21 cellular contexts compared by ENCODE assay signal in the genomic region with DNA sequence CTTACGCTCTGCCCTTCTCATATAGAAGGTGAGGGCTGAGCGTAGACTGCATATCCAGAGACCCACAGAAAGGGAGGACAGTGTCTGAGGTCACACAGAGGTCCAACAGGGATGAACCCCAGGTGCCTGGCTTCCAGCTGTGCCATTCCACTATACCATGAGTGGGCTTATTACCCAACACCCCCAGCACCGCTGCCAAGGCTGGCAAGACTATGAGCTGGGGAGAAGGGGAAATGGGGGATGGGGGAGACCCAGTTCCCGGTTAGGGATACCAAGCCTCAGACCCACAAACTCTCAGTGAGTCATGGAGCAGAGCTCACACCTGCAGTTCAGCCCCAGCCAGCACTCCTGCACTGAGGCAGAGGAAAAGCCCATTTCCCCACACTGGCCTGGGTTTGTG.
"Had no signal": no experiment of that assay in that cellular context is flagged by ENCODE, and none has a peak within 500 bp of the region (broad histone marks: within the 10 kb centered on the region; RNA-seq: fewer than 3 reads in every experiment).

No MANE protein-coding gene starts in this region.

- H3K36me3 ChIP-seq: brain microvascular endothelial cell had no signal

- DNase-seq: activated CD4-positive, alpha-beta memory T cell treated with anti-CD3 and anti-CD28 coated beads for 36 hours; activated CD4-positive, alpha-beta T cell treated with anti-CD3 and anti-CD28 coated beads, Interleukin-2, amount 10 ng/mL, durations not matched to agents 7 days and 5 days; activated CD4-positive, CD25-positive, alpha-beta regulatory T cell; activated CD8-positive, alpha-beta memory T cell treated with anti-CD3 and anti-CD28 coated beads for 24 hours; activated naive CD4-positive, alpha-beta T cell; activated T-cell treated with anti-CD3 and anti-CD28 coated beads, Interleukin-2, amount 50 U/mL, for 72 hours; amygdala; brain microvascular endothelial cell; cerebellar nuclear complex; Kasumi-1; KBM-7; NCI-H1105 treated with DMSO at 0.1 percent for 48 hours; NCI-H146; NCI-H187 treated with DMSO at 0.1 percent for 48 hours; NCI-H2171 treated with DMSO at 0.1 percent for 48 hours; NCI-H226; NCI-H526; NCI-H774; SIG-M5; T-helper 17 cell; T1000 had no signal

- H3K27ac ChIP-seq: brain microvascular endothelial cell had no signal

- ATAC-seq: activated T-cell treated with anti-CD3 and anti-CD28 coated beads, Interleukin-2, amount 50 U/mL, for 72 hours; T-helper 17 cell had no signal
